ENCODE assay signal across 1 cellular context in genomic region chr20:48825551-48825885, GRCh38.
TF ChIP-seq lines count a peak whose summit lies in the region.

No MANE protein-coding gene starts in this region.

TF ChIP-seq in GM12878, 131 proteins besides CTCF, POLR2A, EP300 and RAD21 (continued from another document):
- TF ChIP-seq PML (IDR thresholded peaks at IDR 0.05; ENCODE audit: low read length) = no peak
- no peak for TF ChIP-seq CHD2 (IDR thresholded peaks at IDR 0.05; ENCODE audit: borderline replicate concordance, low read depth, low read length)
- 0 out of 2 replicates have a peak, but pooled peaks have one; percentile 19 for TF ChIP-seq RAD51 (IDR thresholded peaks at IDR 0.05)
- TF ChIP-seq RB1 (IDR thresholded peaks at IDR 0.05; ENCODE audit: borderline replicate concordance) = 0 out of 2 replicates have a peak, but pooled peaks have one; percentile 32
- peak; percentile 20; the same call in 1 of the 2 replicates for TF ChIP-seq MXI1 (IDR thresholded peaks at IDR 0.05; ENCODE audit: low read depth, low read length)
- TF ChIP-seq REST (IDR thresholded peaks at IDR 0.05; ENCODE audit: low read depth, low read length) = no peak
- no peak for TF ChIP-seq EGR1 (IDR thresholded peaks at IDR 0.05; ENCODE audit: borderline replicate concordance in 1 of 2, low read depth in 2 of 2, low read length in 2 of 2)
- TF ChIP-seq SREBF1 (IDR thresholded peaks at IDR 0.05; ENCODE audit: low read length) = no peak
- no peak for TF ChIP-seq POLR2AphosphoS2 (IDR thresholded peaks at IDR 0.05; ENCODE audit: low read depth, low read length)
- TF ChIP-seq MEF2B (IDR thresholded peaks at IDR 0.05; ENCODE audit: partially characterized antibody, poor library complexity, severe bottlenecking) = no peak
- no peak for TF ChIP-seq NFYA (IDR thresholded peaks at IDR 0.05; ENCODE audit: borderline replicate concordance, low read depth, low read length)
- no peak for TF ChIP-seq CREB1 (IDR thresholded peaks at IDR 0.05; ENCODE audit: low read depth)
- TF ChIP-seq SPI1 (IDR thresholded peaks at IDR 0.05; ENCODE audit: borderline replicate concordance, insufficient read depth, low read depth, low read length) = no peak
- TF ChIP-seq ESRRA (IDR thresholded peaks at IDR 0.05; ENCODE audit: low read length) = no peak
- TF ChIP-seq ZNF217 (IDR thresholded peaks at IDR 0.05) = no peak
- no peak for TF ChIP-seq NR2C1 (IDR thresholded peaks at IDR 0.05)
- no peak; a peak in 1 of 4 replicates for TF ChIP-seq ETV6 (conservative IDR thresholded peaks at IDR 0.05 in 1 of 2, IDR thresholded peaks at IDR 0.05 in 1 of 2; ENCODE audit: borderline replicate concordance in 1 of 2, low read depth in 1 of 2)
- TF ChIP-seq PAX5 (IDR thresholded peaks at IDR 0.05; ENCODE audit: borderline replicate concordance, low read depth, low read length) = no peak
TF ChIP-seq in GM12878: peak in this region for 4.
